Comparison of ENCODE assay signal across 8 cellular contexts in the genomic region with DNA sequence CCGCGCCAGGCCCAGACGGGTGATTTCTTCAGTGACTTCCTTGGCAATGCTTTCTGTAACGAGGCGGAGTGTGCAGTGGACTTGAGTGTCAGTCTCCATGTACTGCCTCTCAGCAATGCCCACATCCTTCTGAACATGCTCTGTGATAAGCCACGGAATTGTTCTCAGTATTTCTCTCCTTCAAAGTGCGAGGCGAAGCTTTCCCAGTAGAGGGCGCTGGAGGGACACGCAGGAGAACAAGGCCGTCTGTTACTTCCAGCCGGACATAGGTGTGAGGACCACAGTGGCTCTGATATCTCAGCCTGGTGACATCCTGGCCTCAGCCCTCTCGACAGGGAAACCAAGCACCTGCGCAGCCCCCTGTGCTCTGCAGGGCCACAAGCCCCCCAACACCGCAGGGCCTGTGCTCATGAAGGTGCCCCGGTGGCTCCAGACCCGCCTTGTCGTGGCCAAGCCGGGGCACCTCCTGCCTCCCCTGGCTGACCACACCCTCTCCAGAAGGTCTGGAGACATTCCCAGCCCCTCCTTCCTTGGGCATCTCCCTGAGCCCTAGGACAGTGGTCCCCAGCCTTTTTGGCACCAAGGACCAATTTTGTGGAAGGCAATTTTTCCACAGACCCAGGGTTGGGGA. TPM values are rescaled to one million over a fixed set of nuclear protein-coding genes. Genes with fewer than 3 reads are reported as not detected.
DNase-seq lines count a peak whose midpoint lies in the region; ATAC-seq, FAIRE-seq and TF ChIP-seq lines count a peak whose summit lies in the region.

No MANE protein-coding gene starts in this region.

- CTCF ChIA-PET in activated CD4-positive, alpha-beta T cell treated with anti-CD3 and anti-CD28 coated beads, Interleukin-2, amount 10 ng/mL, durations not matched to agents 7 days and 5 days (lab: Charles Lee), result interaction anchor here (2.9 kb wide), 1 partner anchor 12 kb away, joined by 8 read pairs; no protein-coding TSS in a partner anchor
- CTCF ChIA-PET in endothelial cell of umbilical vein (lab: Charles Lee), result interaction anchor here (0.6 to 4.1 kb wide), 9 partner anchors 9 to 656 kb away, joined by 3 to 25 read pairs (median 4); no protein-coding TSS in a partner anchor

- intact Hi-C loops in endothelial cell of umbilical vein (cut with micrococcal nuclease), result loop anchor here (1.0 to 5.0 kb wide), 5 partner anchors 45 to 655 kb away; no protein-coding TSS in a partner anchor

- ATAC-seq in GM19372 (IDR thresholded peaks at IDR 0.05; ENCODE audit: low read depth, unreplicated experiment) (peak; percentile 62), GM21717 (IDR thresholded peaks at IDR 0.05; ENCODE audit: unreplicated experiment) (no peak)
- ATAC-seq in stimulated activated memory B cell treated with anti-CD40 and anti-IgM and Interleukin-4, amounts not matched to agents 10 μg/mL and 1 μg/mL and 100 μg/mL, for 72 hours, result peak; percentile 55

- no peaks in the 10 kb centered on the region for H3K27me3 ChIP-seq in endothelial cell of umbilical vein (ENCODE audit: control insufficient read depth in 2 of 2, insufficient read depth in 2 of 2, low read length in 2 of 2)

- BruUV-seq in endothelial cell of umbilical vein (replicated peaks; lab: Mats Ljungman, UMichigan), result no TSS peak

- H3K4me3 Mint-ChIP-seq in activated CD4-positive, alpha-beta T cell treated with anti-CD3 and anti-CD28 coated beads, Interleukin-2, amount 10 ng/mL, durations not matched to agents 7 days and 5 days, result no peak overlapping the region
- H3K4me3 Mint-ChIP-seq in stimulated activated memory B cell treated with anti-CD40 and anti-IgM and Interleukin-4, amounts not matched to agents 10 μg/mL and 1 μg/mL and 100 μg/mL, for 72 hours, result no peak overlapping the region

- dilution Hi-C loops in endothelial cell of umbilical vein (cut with MboI; ENCODE audit: extremely low pct_ligation_motif_present, low sequenced_read_pairs), result no loop called here

- no peaks in the 10 kb centered on the region for H3K36me3 ChIP-seq in endothelial cell of umbilical vein (ENCODE audit: control insufficient read depth in 2 of 2, extremely low read depth in 1 of 2, insufficient read depth in 2 of 2, low read length in 2 of 2)

- no peaks in the 10 kb centered on the region for H3K4me1 ChIP-seq in endothelial cell of umbilical vein (ENCODE audit: control insufficient read depth, extremely low read depth, insufficient read depth, low read length)

- peak; percentile 81 for FAIRE-seq in endothelial cell of umbilical vein (lab: Jason Lieb, UNC)

- H3K4me1 Mint-ChIP-seq in activated CD4-positive, alpha-beta T cell treated with anti-CD3 and anti-CD28 coated beads, Interleukin-2, amount 10 ng/mL, durations not matched to agents 7 days and 5 days, result no peaks in the 10 kb centered on the region
- no peaks in the 10 kb centered on the region for H3K4me1 Mint-ChIP-seq in stimulated activated memory B cell treated with anti-CD40 and anti-IgM and Interleukin-4, amounts not matched to agents 10 μg/mL and 1 μg/mL and 100 μg/mL, for 72 hours

- no peaks in the 10 kb centered on the region for H3K79me2 ChIP-seq in endothelial cell of umbilical vein (ENCODE audit: control insufficient read depth, insufficient read depth, low read length)

- no peak for TF ChIP-seq POLR2A in endothelial cell of umbilical vein (IDR thresholded peaks at IDR 0.05; ENCODE audit: low read depth, low read length)

- no peak overlapping the region for H3K27ac ChIP-seq in endothelial cell of umbilical vein (ENCODE audit: insufficient read depth, low read depth, low read length)

- TF ChIP-seq CTCF in AG10803 (conservative IDR thresholded peaks at IDR 0.05; ENCODE audit: low read length) (peak; percentile 99), endothelial cell of umbilical vein (IDR thresholded peaks at IDR 0.05; ENCODE audit: extremely low read depth in 1 of 2, insufficient read depth in 1 of 2, low read depth in 1 of 2, low read length in 2 of 2) (peak; percentile 85 to 90)

- H3K9me3 Mint-ChIP-seq in activated CD4-positive, alpha-beta T cell treated with anti-CD3 and anti-CD28 coated beads, Interleukin-2, amount 10 ng/mL, durations not matched to agents 7 days and 5 days, result no peaks in the 10 kb centered on the region
- H3K9me3 Mint-ChIP-seq in stimulated activated memory B cell treated with anti-CD40 and anti-IgM and Interleukin-4, amounts not matched to agents 10 μg/mL and 1 μg/mL and 100 μg/mL, for 72 hours, result no peaks in the 10 kb centered on the region

- no peaks in the 10 kb centered on the region for H4K20me1 ChIP-seq in endothelial cell of umbilical vein (replicated peaks; ENCODE audit: control insufficient read depth, extremely low read depth, insufficient read depth, low read length)

- no peak overlapping the region for H3K4me3 ChIP-seq in AG10803 (ENCODE audit: low read length)
- no peak overlapping the region for H3K4me3 ChIP-seq in endothelial cell of umbilical vein (replicated peaks in 1 of 3; ENCODE audit: insufficient read depth in 1 of 3, low read depth in 1 of 3, low read length in 3 of 3)

- DNase-seq in AG10803 (ENCODE audit: low read depth), result peak; percentile 76
- peak; percentile 57 for DNase-seq in NCI-H2196 treated with DMSO at 0.1 percent for 48 hours (lab: John Stamatoyannopoulos, UW; ENCODE audit: unreplicated experiment)
- peak; percentile 67 for DNase-seq in activated CD4-positive, alpha-beta T cell treated with anti-CD3 and anti-CD28 coated beads, Interleukin-2, amount 10 ng/mL, durations not matched to agents 7 days and 5 days
- peak; percentile 79 for DNase-seq in endothelial cell of umbilical vein (ENCODE audit: low read depth, low spot score)
- DNase-seq in middle frontal gyrus (ENCODE audit: extremely low spot score, low spot score), result peak; percentile 64

- no peaks in the 10 kb centered on the region for H3K9me3 ChIP-seq in endothelial cell of umbilical vein (replicated peaks; ENCODE audit: control insufficient read depth, insufficient read depth, low read length)

- peaks cover 10% of the 10 kb centered on the region for H3K27me3 Mint-ChIP-seq in activated CD4-positive, alpha-beta T cell treated with anti-CD3 and anti-CD28 coated beads, Interleukin-2, amount 10 ng/mL, durations not matched to agents 7 days and 5 days
- H3K27me3 Mint-ChIP-seq in stimulated activated memory B cell treated with anti-CD40 and anti-IgM and Interleukin-4, amounts not matched to agents 10 μg/mL and 1 μg/mL and 100 μg/mL, for 72 hours, result peaks cover 37% of the 10 kb centered on the region

- no peak overlapping the region for H3K9ac ChIP-seq in endothelial cell of umbilical vein (replicated peaks; ENCODE audit: extremely low read depth, insufficient read depth, low read length)

- no peak overlapping the region for H2AFZ ChIP-seq in endothelial cell of umbilical vein (ENCODE audit: low read depth, low read length)

- H3K36me3 Mint-ChIP-seq in activated CD4-positive, alpha-beta T cell treated with anti-CD3 and anti-CD28 coated beads, Interleukin-2, amount 10 ng/mL, durations not matched to agents 7 days and 5 days (ENCODE audit: low read depth), result no peaks in the 10 kb centered on the region
- no peaks in the 10 kb centered on the region for H3K36me3 Mint-ChIP-seq in stimulated activated memory B cell treated with anti-CD40 and anti-IgM and Interleukin-4, amounts not matched to agents 10 μg/mL and 1 μg/mL and 100 μg/mL, for 72 hours

- POLR2A ChIA-PET in activated CD4-positive, alpha-beta T cell treated with anti-CD3 and anti-CD28 coated beads, Interleukin-2, amount 10 ng/mL, durations not matched to agents 7 days and 5 days (lab: Charles Lee), result interaction anchor here (0.8 kb wide), 1 partner anchor 15 kb away, joined by 3 read pairs; no protein-coding TSS in a partner anchor
- POLR2A ChIA-PET in endothelial cell of umbilical vein (lab: Charles Lee), result interaction anchor here (0.6 kb wide), 1 partner anchor 25 kb away, joined by 11 read pairs; no protein-coding TSS in a partner anchor

- no peak overlapping the region for H3K4me2 ChIP-seq in endothelial cell of umbilical vein (ENCODE audit: insufficient read depth, low read length)

- no peak overlapping the region for H3K27ac Mint-ChIP-seq in activated CD4-positive, alpha-beta T cell treated with anti-CD3 and anti-CD28 coated beads, Interleukin-2, amount 10 ng/mL, durations not matched to agents 7 days and 5 days
- no peak overlapping the region for H3K27ac Mint-ChIP-seq in stimulated activated memory B cell treated with anti-CD40 and anti-IgM and Interleukin-4, amounts not matched to agents 10 μg/mL and 1 μg/mL and 100 μg/mL, for 72 hours

- H3K9me1 ChIP-seq in endothelial cell of umbilical vein (replicated peaks; ENCODE audit: control insufficient read depth, extremely low read depth, insufficient read depth, low read length), result no peaks in the 10 kb centered on the region

TF ChIP-seq in endothelial cell of umbilical vein, 7 proteins besides CTCF, POLR2A, EP300 and RAD21:
- TF ChIP-seq, protein P1, sequence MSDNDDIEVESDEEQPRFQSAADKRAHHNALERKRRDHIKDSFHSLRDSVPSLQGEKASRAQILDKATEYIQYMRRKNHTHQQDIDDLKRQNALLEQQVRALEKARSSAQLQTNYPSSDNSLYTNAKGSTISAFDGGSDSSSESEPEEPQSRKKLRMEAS (IDR thresholded peaks at IDR 0.05; ENCODE audit: insufficient read depth, insufficient read length), result no peak
- TF ChIP-seq EZH2 (IDR thresholded peaks at IDR 0.05; ENCODE audit: borderline replicate concordance, low read depth, low read length, severe bottlenecking), result no peak
- TF ChIP-seq FOS (IDR thresholded peaks at IDR 0.05; ENCODE audit: borderline replicate concordance, insufficient read depth, low read length), result no peak
- no peak for TF ChIP-seq GATA2 (IDR thresholded peaks at IDR 0.05; ENCODE audit: insufficient read depth, insufficient read length, low read depth, low read length)
- no peak for TF ChIP-seq POLR2AphosphoS5 (IDR thresholded peaks at IDR 0.05; ENCODE audit: insufficient read depth, low read depth, low read length)
- TF ChIP-seq JUN (IDR thresholded peaks at IDR 0.05; ENCODE audit: borderline replicate concordance, insufficient read depth, insufficient read length, low read depth), result no peak
- TF ChIP-seq MYC (IDR thresholded peaks at IDR 0.05; ENCODE audit: low read depth, low read length), result no peak

RNA-seq across cellular contexts. Expression of a gene that starts 46.1 kb away (rescaled TPM):
- 1 to 10 TPM; 1.6 to 1.7 TPM for total RNA-seq in activated CD4-positive, alpha-beta T cell treated with anti-CD3 and anti-CD28 coated beads, Interleukin-2, amount 10 ng/mL, durations not matched to agents 7 days and 5 days
- 128 and 184 TPM in 2 replicates for total RNA-seq in endothelial cell of umbilical vein
- polyA plus RNA-seq in endothelial cell of umbilical vein, result 113 and 127 TPM in 2 replicates
- polyA plus RNA-seq in endothelial cell of umbilical vein (2011; cell fraction: cytosol; rRNA removed), result 92.0 and 92.9 TPM in 2 replicates
- polyA plus RNA-seq in endothelial cell of umbilical vein (2011; cell fraction: nucleus; rRNA removed), result 65.5 and 87.0 TPM in 2 replicates
- 43.6 and 56.7 TPM in 2 replicates for polyA plus RNA-seq in endothelial cell of umbilical vein (2012)
- 112 and 129 TPM in 2 replicates for polyA minus RNA-seq in endothelial cell of umbilical vein
- 31.9 TPM for polyA minus RNA-seq in endothelial cell of umbilical vein (2011; cell fraction: cytosol; rRNA and poly(A)+ RNA removed)
- polyA minus RNA-seq in endothelial cell of umbilical vein (2011; cell fraction: nucleus; rRNA and poly(A)+ RNA removed), result 35.2 and 36.7 TPM in 2 replicates

Comparison
In these comparisons a context has a peak if more than half of its experiments do, and no peak if none do; other contexts are left out.
1. RNA of a gene that starts 46.1 kb away (total RNA-seq): 128 to 184 TPM in endothelial cell of umbilical vein; 1.6 to 1.7 TPM in activated CD4-positive, alpha-beta T cell treated with anti-CD3 and anti-CD28 coated beads, Interleukin-2, amount 10 ng/mL, durations not matched to agents 7 days and 5 days; every median in the first group is over 10 times any median in the second.
2. Peak in every context shown above with its lines, with median percentiles within 50 percentile points of each other: DNase-seq.